9 cellular contexts compared by ENCODE assay signal in the genomic region with DNA sequence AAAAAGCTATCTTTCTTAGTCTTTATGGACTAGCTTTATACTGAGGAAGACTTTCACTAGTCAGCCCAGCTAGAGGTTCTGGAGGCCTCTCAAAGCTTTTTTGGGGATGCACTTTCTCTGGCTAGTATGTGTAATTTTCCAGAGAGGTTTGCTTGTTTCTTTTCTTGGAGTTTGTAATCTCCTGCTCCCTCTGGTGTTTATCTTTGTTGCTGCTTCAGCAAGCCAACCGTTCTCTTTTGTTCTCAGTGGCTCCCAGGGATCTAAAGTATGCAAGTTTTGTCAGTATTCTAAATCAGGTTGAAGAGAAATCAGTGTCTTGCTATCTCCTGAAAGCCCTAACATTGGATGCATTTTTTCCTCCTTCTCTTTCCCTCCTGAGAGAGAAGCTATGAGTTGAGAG.
DNase-seq lines count a peak whose midpoint lies in the region; ATAC-seq, FAIRE-seq and TF ChIP-seq lines count a peak whose summit lies in the region.
"Had no signal": no experiment of that assay in that cellular context is flagged by ENCODE, and none has a peak within 500 bp of the region (broad histone marks: within the 10 kb centered on the region; RNA-seq: fewer than 3 reads in every experiment).

No MANE protein-coding gene starts in this region.

- 0 out of 2 replicates have a peak, but pooled peaks have one; percentile 21 for TF ChIP-seq CTCF in OCI-LY7 (conservative IDR thresholded peaks at IDR 0.05; ENCODE audit: low read length)
- peak; percentile 60 for TF ChIP-seq CTCF in epithelial cell of proximal tubule (conservative IDR thresholded peaks at IDR 0.05; ENCODE audit: low read depth, low read length)

- H3K36me3 ChIP-seq in OCI-LY7 (ENCODE audit: insufficient read depth, low read length): no peaks in the 10 kb centered on the region
- H3K36me3 ChIP-seq in small intestine (ENCODE audit: control insufficient read depth in 2 of 2, insufficient read depth in 2 of 2, low read length in 2 of 2): no peaks in the 10 kb centered on the region

- H3K27ac ChIP-seq in OCI-LY7 (ENCODE audit: low read depth, low read length, poor library complexity, severe bottlenecking) (no peak overlapping the region), small intestine (ENCODE audit: low read depth in 1 of 2, low read length in 1 of 2) (no peak overlapping the region)

- DNase-seq in NCI-H510A treated with DMSO at 0.1 percent for 48 hours (lab: John Stamatoyannopoulos, UW): peak; percentile 5
- DNase-seq in NCI-H510A (lab: John Stamatoyannopoulos, UW): no peak
- DNase-seq in OCI-LY7 (ENCODE audit: low spot score): peak; percentile 0
- no peak for DNase-seq in epithelial cell of proximal tubule (ENCODE audit: low read depth)
- peak; percentile 5 for DNase-seq in small intestine
- DNase-seq in hippocampal formation (lab: John Stamatoyannopoulos, UW): no peak
- no peak for DNase-seq in activated naive CD4-positive, alpha-beta T cell treated with anti-CD3 and anti-CD28 coated beads, Interleukin-2, amount 50 U/mL, for 72 hours (ENCODE audit: low spot score in 2 of 2)
- DNase-seq: T-helper 1 cell had no signal

- BruUV-seq in OCI-LY7 (replicated peaks; lab: Mats Ljungman, UMichigan): no TSS peak

- H4K20me1 ChIP-seq in OCI-LY7 (ENCODE audit: insufficient read depth, low read length): no peaks in the 10 kb centered on the region

- FAIRE-seq in small intestine (lab: Jason Lieb, UNC): no peak

- H3K27ac Mint-ChIP-seq in activated naive CD4-positive, alpha-beta T cell treated with anti-CD3 and anti-CD28 coated beads, Interleukin-2, amount 50 U/mL, for 72 hours: no peak overlapping the region

- no peaks in the 10 kb centered on the region for H3K9me3 ChIP-seq in OCI-LY7 (ENCODE audit: low read length)
- no peaks in the 10 kb centered on the region for H3K9me3 ChIP-seq in small intestine (ENCODE audit: control insufficient read depth, low read depth)

- H3K9me3 Mint-ChIP-seq in activated naive CD4-positive, alpha-beta T cell treated with anti-CD3 and anti-CD28 coated beads, Interleukin-2, amount 50 U/mL, for 72 hours: no peaks in the 10 kb centered on the region

- H3K27me3 ChIP-seq in small intestine (ENCODE audit: control insufficient read depth in 2 of 2, insufficient read depth in 2 of 2, low read length in 2 of 2): no peaks in the 10 kb centered on the region

- peaks cover 0 to 5% of the 10 kb centered on the region in 2 donors for H3K36me3 Mint-ChIP-seq in activated naive CD4-positive, alpha-beta T cell treated with anti-CD3 and anti-CD28 coated beads, Interleukin-2, amount 50 U/mL, for 72 hours

- no peak overlapping the region for H3K4me3 ChIP-seq in OCI-LY7 (ENCODE audit: low read depth, low read length, poor library complexity, severe bottlenecking)
- no peak overlapping the region for H3K4me3 ChIP-seq in epithelial cell of proximal tubule (ENCODE audit: low read depth, low read length)
- no peak overlapping the region for H3K4me3 ChIP-seq in small intestine (ENCODE audit: low read depth in 1 of 2, low read length in 2 of 2)

- POLR2A ChIA-PET in OCI-LY7 (lab: Charles Lee): interaction anchor here (0.7 kb wide), 1 partner anchor 113 kb away, joined by 4 read pairs; no protein-coding TSS in a partner anchor

- H3K9me2 ChIP-seq in OCI-LY7 (ENCODE audit: insufficient read depth, low read length): no peaks in the 10 kb centered on the region

- CTCF ChIA-PET in OCI-LY7 (lab: Charles Lee; ENCODE audit: unreplicated experiment): no interaction called here

- intact Hi-C loops in OCI-LY7 (cut with micrococcal nuclease; ENCODE audit: unreplicated experiment): no loop called here

- H3K4me2 ChIP-seq in OCI-LY7 (ENCODE audit: low read length): no peak overlapping the region

- no peak for ATAC-seq in GM19467 (IDR thresholded peaks at IDR 0.05; ENCODE audit: unreplicated experiment)
- no peak for ATAC-seq in activated naive CD4-positive, alpha-beta T cell treated with anti-CD3 and anti-CD28 coated beads, Interleukin-2, amount 50 U/mL, for 72 hours

- H3K4me1 ChIP-seq in OCI-LY7 (ENCODE audit: insufficient read depth, low read length, poor library complexity, severe bottlenecking): no peaks in the 10 kb centered on the region
- H3K4me1 ChIP-seq in small intestine (ENCODE audit: control insufficient read depth in 2 of 2, insufficient read depth in 1 of 2, low read depth in 1 of 2, low read length in 1 of 2): no peaks in the 10 kb centered on the region

- H3K79me2 ChIP-seq in OCI-LY7 (ENCODE audit: insufficient read depth, low read depth, low read length): no peaks in the 10 kb centered on the region

- 6 to 14% (median 7%) methylated on average over 1 of the region's 1 CpG for WGBS in small intestine, 3 donors

- no peak overlapping the region for H2AFZ ChIP-seq in OCI-LY7 (ENCODE audit: low read length)

Comparison
In these comparisons a context has a peak if more than half of its experiments do, and no peak if none do; other contexts are left out.
1. DNase-seq: peak in NCI-H510A treated with DMSO at 0.1 percent for 48 hours (single experiment), OCI-LY7 (single experiment) and small intestine (single experiment); none in NCI-H510A (single experiment), epithelial cell of proximal tubule (single experiment), hippocampal formation (0 of 2) and activated naive CD4-positive, alpha-beta T cell treated with anti-CD3 and anti-CD28 coated beads, Interleukin-2, amount 50 U/mL, for 72 hours (0 of 2).